Comparison of ENCODE assay signal across 11 cellular contexts in genomic region chr1:201766117-201766863, GRCh38.
DNase-seq lines count a peak whose midpoint lies in the region; ATAC-seq and TF ChIP-seq lines count a peak whose summit lies in the region.
"Had no signal": no experiment of that assay in that cellular context is flagged by ENCODE, and none has a peak within 500 bp of the region (broad histone marks: within the 10 kb centered on the region; RNA-seq: fewer than 3 reads in every experiment).

No MANE protein-coding gene starts in this region.

- H3K79me2 ChIP-seq in KMS-11 (ENCODE audit: insufficient read depth, low read depth) (no peaks in the 10 kb centered on the region), mammary epithelial cell (ENCODE audit: insufficient read depth, low read length) (peaks cover 91% of the 10 kb centered on the region)

- no peak overlapping the region for H3K4me3 Mint-ChIP-seq in naive thymus-derived CD8-positive, alpha-beta T cell
- H3K4me3 Mint-ChIP-seq: activated T-helper 17 cell treated with anti-CD3 and anti-CD28 coated beads, Interleukin-2, amount 50 U/mL, for 72 hours had no signal

- no peaks in the 10 kb centered on the region for H3K36me3 ChIP-seq in KMS-11 (ENCODE audit: insufficient read depth)
- H3K36me3 ChIP-seq in mammary epithelial cell (ENCODE audit: insufficient read depth, low read length) = no peaks in the 10 kb centered on the region
- no peaks in the 10 kb centered on the region for H3K36me3 ChIP-seq in lung (ENCODE audit: control insufficient read depth in 2 of 2, insufficient read depth in 2 of 2, low read length in 2 of 2)

- H3K27ac Mint-ChIP-seq in naive thymus-derived CD8-positive, alpha-beta T cell = peak overlapping the region in 1 of 10 donors; percentile 9
- H3K27ac Mint-ChIP-seq: activated T-helper 17 cell treated with anti-CD3 and anti-CD28 coated beads, Interleukin-2, amount 50 U/mL, for 72 hours had no signal

- POLR2A ChIA-PET in naive thymus-derived CD8-positive, alpha-beta T cell (lab: Charles Lee) = no interaction called here

- H3K27me3 ChIP-seq in KMS-11 (ENCODE audit: insufficient read depth, low read depth) = no peaks in the 10 kb centered on the region
- H3K27me3 ChIP-seq in mammary epithelial cell (ENCODE audit: insufficient read depth, low read length) = no peaks in the 10 kb centered on the region
- H3K27me3 ChIP-seq in lung (ENCODE audit: control insufficient read depth, insufficient read depth) = no peaks in the 10 kb centered on the region

- H3K9ac ChIP-seq in KMS-11 (peak overlapping the region; percentile 53; the same call in 1 of the 2 replicates), mammary epithelial cell (ENCODE audit: insufficient read depth, low read length) (no peak overlapping the region)

- WGBS in mammary epithelial cell (ENCODE audit: low coverage, missing lambda C conversion rate) = 66% methylated on average over 7 of the region's 7 CpGs
- 81 to 85% methylated on average over 7 of the region's 7 CpGs for WGBS in lung, 2 donors

- dilution Hi-C loops in mammary epithelial cell (cut with HindIII; ENCODE audit: low sequenced_read_pairs) = no loop called here

- intact Hi-C loops in mammary epithelial cell (cut with micrococcal nuclease) = no loop called here

- H3K4me1 ChIP-seq in KMS-11 (ENCODE audit: low read depth, poor library complexity, severe bottlenecking) (peaks cover 79% of the 10 kb centered on the region), mammary epithelial cell (ENCODE audit: insufficient read depth, low read length) (peaks cover 47% of the 10 kb centered on the region), lung (ENCODE audit: control insufficient read depth in 2 of 2, insufficient read depth in 2 of 2, low read length in 2 of 2) (peaks cover 4 to 38% of the 10 kb centered on the region in 2 donors)

- CTCF ChIA-PET in mammary epithelial cell (lab: Charles Lee; ENCODE audit: low non-redundant PET) = no interaction called here

- H3K4me3 ChIP-seq in KMS-11 (IDR thresholded peaks at IDR 0.05; ENCODE audit: insufficient read depth, low read depth, low read length) (no peak overlapping the region), mammary epithelial cell (replicated peaks in 1 of 3; ENCODE audit: insufficient read depth in 1 of 3, low read depth in 2 of 3, low read length in 3 of 3) (no peak overlapping the region), lung (no peak overlapping the region)

- peaks cover 0 to 3% (median 1%) of the 10 kb centered on the region in 5 donors for H3K27me3 Mint-ChIP-seq in naive thymus-derived CD8-positive, alpha-beta T cell
- H3K27me3 Mint-ChIP-seq: activated T-helper 17 cell treated with anti-CD3 and anti-CD28 coated beads, Interleukin-2, amount 50 U/mL, for 72 hours had no signal

- H2AFZ ChIP-seq in KMS-11 (ENCODE audit: low read depth) (peak overlapping the region; percentile 1; the same call in 1 of the 2 replicates), mammary epithelial cell (ENCODE audit: low read depth, low read length) (no peak overlapping the region)

- no peaks in the 10 kb centered on the region for H3K4me1 Mint-ChIP-seq in naive thymus-derived CD8-positive, alpha-beta T cell
- H3K4me1 Mint-ChIP-seq: activated T-helper 17 cell treated with anti-CD3 and anti-CD28 coated beads, Interleukin-2, amount 50 U/mL, for 72 hours had no signal

- peak overlapping the region; percentile 93 for H3K27ac ChIP-seq in KMS-11
- H3K27ac ChIP-seq in mammary epithelial cell (ENCODE audit: insufficient read depth, low read depth, low read length) = peak overlapping the region; percentile 6
- H3K27ac ChIP-seq in lung (ENCODE audit: low read depth in 1 of 2, low read length in 1 of 2) = peak overlapping the region in 1 of 2 donors; percentile 34

- no peak for TF ChIP-seq CTCF in KMS-11 (conservative IDR thresholded peaks at IDR 0.05; ENCODE audit: low read depth, low read length)
- TF ChIP-seq CTCF in mammary epithelial cell (conservative IDR thresholded peaks at IDR 0.05 in 1 of 2, IDR thresholded peaks at IDR 0.05 in 1 of 2; ENCODE audit: extremely low read depth in 1 of 2, insufficient read depth in 1 of 2, low read depth in 1 of 2, low read length in 2 of 2) = no peak
- TF ChIP-seq CTCF in lung (IDR thresholded peaks at IDR 0.05; ENCODE audit: control extremely low read depth, extremely low read depth) = no peak

- peaks cover 0 to 14% (median 6%) of the 10 kb centered on the region in 9 donors for H3K9me3 Mint-ChIP-seq in naive thymus-derived CD8-positive, alpha-beta T cell

- H3K4me2 ChIP-seq in KMS-11 (peak overlapping the region; percentile 97), mammary epithelial cell (ENCODE audit: insufficient read depth, low read depth, low read length) (peak overlapping the region; percentile 23)

- ATAC-seq in lung (ENCODE audit: insufficient read depth, low FRiP score) (peak; percentile 77), GM18907 (IDR thresholded peaks at IDR 0.05; ENCODE audit: unreplicated experiment) (no peak)
- ATAC-seq in naive thymus-derived CD8-positive, alpha-beta T cell = no peak
- ATAC-seq: activated T-helper 17 cell treated with anti-CD3 and anti-CD28 coated beads, Interleukin-2, amount 50 U/mL, for 72 hours had no signal

- BruUV-seq in mammary epithelial cell (replicated peaks; lab: Mats Ljungman, UMichigan) = no TSS peak

- in situ Hi-C loops in mammary epithelial cell (cut with MboI; ENCODE audit: low sequenced_read_pairs in 2 of 2) = no loop called here

- DNase-seq in A172 (ENCODE audit: low spot score) (peak; percentile 94), mammary epithelial cell (peak; percentile 85), lung (ENCODE audit: low spot score) (no peak), activated gamma-delta T cell treated with Interleukin-2 at 50 U/mL for 16 hours (no peak), T1000 (lab: John Stamatoyannopoulos, UW) (no peak)
- DNase-seq in naive thymus-derived CD8-positive, alpha-beta T cell = no peak
- DNase-seq: AML-193, NCI-H2171 treated with DMSO at 0.1 percent for 48 hours had no signal

- peaks cover 0 to 11% (median 7%) of the 10 kb centered on the region in 3 donors for H3K36me3 Mint-ChIP-seq in naive thymus-derived CD8-positive, alpha-beta T cell

- H3K9me3 ChIP-seq in mammary epithelial cell (replicated peaks; ENCODE audit: insufficient read depth, low read length) (no peaks in the 10 kb centered on the region), lung (ENCODE audit: control insufficient read depth in 2 of 2, insufficient read depth in 1 of 2, low read length in 1 of 2) (peaks cover 0 to 7% of the 10 kb centered on the region in 2 donors)

- H4K20me1 ChIP-seq in KMS-11 (ENCODE audit: insufficient read depth) (no peaks in the 10 kb centered on the region), mammary epithelial cell (ENCODE audit: insufficient read depth, low read length) (no peaks in the 10 kb centered on the region)

Comparison
In these comparisons a context has a peak if more than half of its experiments do, and no peak if none do; other contexts are left out.
1. DNase-seq: peak in A172 (single experiment) and mammary epithelial cell (single experiment); none in lung (single experiment), activated gamma-delta T cell treated with Interleukin-2 at 50 U/mL for 16 hours (single experiment), naive thymus-derived CD8-positive, alpha-beta T cell (0 of 10) and T1000 (single experiment).